23 cellular contexts compared by ENCODE assay signal in genomic region chrX:148593146-148593545, GRCh38.
DNase-seq lines count a peak whose midpoint lies in the region; ATAC-seq and TF ChIP-seq lines count a peak whose summit lies in the region.
"Had no signal": no experiment of that assay in that cellular context is flagged by ENCODE, and none has a peak within 500 bp of the region (broad histone marks: within the 10 kb centered on the region; RNA-seq: fewer than 3 reads in every experiment).

No MANE protein-coding gene starts in this region.

- TF ChIP-seq EP300 in suprapubic skin (IDR thresholded peaks at IDR 0.05), result no peak

- no peaks in the 10 kb centered on the region for H3K9me2 ChIP-seq in OCI-LY7 (ENCODE audit: insufficient read depth, low read length)

- TF ChIP-seq CTCF in HL-60 (IDR thresholded peaks at IDR 0.05; ENCODE audit: insufficient read depth, low read length) (no peak), OCI-LY7 (conservative IDR thresholded peaks at IDR 0.05; ENCODE audit: low read length) (no peak), suprapubic skin (IDR thresholded peaks at IDR 0.05) (no peak)

- no peak overlapping the region for H3K4me3 Mint-ChIP-seq in stimulated activated naive CD8-positive, alpha-beta T cell treated with anti-CD3 and anti-CD28 coated beads, Interleukin-15, amount 100 ng/mL, for 72 hours
- H3K4me3 Mint-ChIP-seq: CD8-positive, alpha-beta T cell; IgD-negative memory B cell had no signal

- no peak overlapping the region for H3K9ac ChIP-seq in BLaER1

- H4K20me1 ChIP-seq in BLaER1 (peaks cover 100% of the 10 kb centered on the region), OCI-LY7 (ENCODE audit: insufficient read depth, low read length) (no peaks in the 10 kb centered on the region; the same call in 1 of the 2 replicates)

- H3K4me2 ChIP-seq in BLaER1, result peak overlapping the region; percentile 16
- peak overlapping the region; percentile 57 for H3K4me2 ChIP-seq in OCI-LY7 (ENCODE audit: low read length)

- H3K4me1 ChIP-seq in BLaER1 (peaks cover 47% of the 10 kb centered on the region), OCI-LY7 (ENCODE audit: insufficient read depth, low read length, poor library complexity, severe bottlenecking) (peaks cover 69% of the 10 kb centered on the region), suprapubic skin (no peaks in the 10 kb centered on the region)
- H3K4me1 ChIP-seq: Caco-2 had no signal

- TF ChIP-seq POLR2A in suprapubic skin (IDR thresholded peaks at IDR 0.05), result no peak

- H3K36me3 ChIP-seq in BLaER1, result peaks cover 48% of the 10 kb centered on the region
- H3K36me3 ChIP-seq in OCI-LY7 (ENCODE audit: insufficient read depth, low read length), result peaks cover 9% of the 10 kb centered on the region
- H3K36me3 ChIP-seq in suprapubic skin, result no peaks in the 10 kb centered on the region

- ATAC-seq in stimulated activated naive CD8-positive, alpha-beta T cell treated with anti-CD3 and anti-CD28 coated beads, Interleukin-15, amount 100 ng/mL, for 72 hours, result no peak
- ATAC-seq: CD8-positive, alpha-beta T cell had no signal

- intact Hi-C loops in OCI-LY7 (cut with micrococcal nuclease; ENCODE audit: unreplicated experiment), result no loop called here

- H3K27me3 ChIP-seq in BLaER1 (no peaks in the 10 kb centered on the region), HL-60 (ENCODE audit: insufficient read depth, poor library complexity, severe bottlenecking) (no peaks in the 10 kb centered on the region), suprapubic skin (no peaks in the 10 kb centered on the region)

- H3K27me3 Mint-ChIP-seq in stimulated activated naive CD8-positive, alpha-beta T cell treated with anti-CD3 and anti-CD28 coated beads, Interleukin-15, amount 100 ng/mL, for 72 hours, result no peaks in the 10 kb centered on the region
- H3K27me3 Mint-ChIP-seq: IgD-negative memory B cell had no signal

- H3K9me3 Mint-ChIP-seq in stimulated activated naive CD8-positive, alpha-beta T cell treated with anti-CD3 and anti-CD28 coated beads, Interleukin-15, amount 100 ng/mL, for 72 hours, result no peaks in the 10 kb centered on the region
- H3K9me3 Mint-ChIP-seq: CD8-positive, alpha-beta T cell; IgD-negative memory B cell had no signal

- BruUV-seq in OCI-LY7 (replicated peaks; lab: Mats Ljungman, UMichigan), result no TSS peak

- H3K27ac ChIP-seq in BLaER1, result no peak overlapping the region
- H3K27ac ChIP-seq in HL-60 (replicated peaks), result peak overlapping the region; percentile 53
- H3K27ac ChIP-seq in OCI-LY7 (ENCODE audit: low read depth, low read length, poor library complexity, severe bottlenecking), result peak overlapping the region; percentile 47
- no peak overlapping the region for H3K27ac ChIP-seq in suprapubic skin
- H3K27ac ChIP-seq in substantia nigra (ENCODE audit: low read depth, low read length, poor library complexity, severe bottlenecking), result no peak overlapping the region

- WGBS in suprapubic skin, result 70% methylated on average over 2 of the region's 2 CpGs

- H3K4me3 ChIP-seq in BLaER1 (no peak overlapping the region), HL-60 (replicated peaks; ENCODE audit: insufficient read depth, low read length) (no peak overlapping the region), OCI-LY7 (ENCODE audit: low read depth, low read length, poor library complexity, severe bottlenecking) (peak overlapping the region; percentile 8), suprapubic skin (no peak overlapping the region)

- peaks cover 96% of the 10 kb centered on the region for H3K79me2 ChIP-seq in OCI-LY7 (ENCODE audit: insufficient read depth, low read depth, low read length)

- no peak overlapping the region for H3K27ac Mint-ChIP-seq in stimulated activated naive CD8-positive, alpha-beta T cell treated with anti-CD3 and anti-CD28 coated beads, Interleukin-15, amount 100 ng/mL, for 72 hours
- H3K27ac Mint-ChIP-seq: CD8-positive, alpha-beta T cell; IgD-negative memory B cell had no signal

- CTCF ChIA-PET in OCI-LY7 (lab: Charles Lee; ENCODE audit: unreplicated experiment), result no interaction called here

- H3K9me3 ChIP-seq in BLaER1, result peaks cover 36% of the 10 kb centered on the region
- H3K9me3 ChIP-seq in OCI-LY7 (ENCODE audit: low read length), result no peaks in the 10 kb centered on the region
- no peaks in the 10 kb centered on the region for H3K9me3 ChIP-seq in suprapubic skin
- H3K9me3 ChIP-seq: Caco-2 had no signal

- DNase-seq in HL-60 (ENCODE audit: low read depth in 1 of 2, low spot score in 1 of 2) (peak in 1 of 2 experiments; percentile 23), OCI-LY7 (ENCODE audit: low spot score) (peak; percentile 59), germinal center (ENCODE audit: low spot score) (peak; percentile 3), suprapubic skin (ENCODE audit: low spot score in 2 of 2) (no peak), substantia nigra (lab: John Stamatoyannopoulos, UW) (no peak)
- DNase-seq in stimulated activated naive CD8-positive, alpha-beta T cell treated with anti-CD3 and anti-CD28 coated beads, Interleukin-15, amount 100 ng/mL, for 72 hours, result no peak
- DNase-seq: C1 segment of cervical spinal cord; Caco-2; CD8-positive, alpha-beta T cell; GF-D8; HCEC 1CT; NCI-H1048; NCI-H1436; NCI-H187 treated with DMSO at 0.1 percent for 48 hours; NCI-H2107; NCI-H446; NCI-H524 treated with DMSO at 0.1 percent for 48 hours; NCI-H774; RPMI8226; SHP77; T-helper 1 cell had no signal

- POLR2A ChIA-PET in OCI-LY7 (lab: Charles Lee), result interaction anchor here (0.6 to 4.7 kb wide), 10 partner anchors 10 to 225 kb away, joined by 3 to 24 read pairs (median 3); no protein-coding TSS in a partner anchor

- H3K4me1 Mint-ChIP-seq in stimulated activated naive CD8-positive, alpha-beta T cell treated with anti-CD3 and anti-CD28 coated beads, Interleukin-15, amount 100 ng/mL, for 72 hours, result no peaks in the 10 kb centered on the region

- H2AFZ ChIP-seq in OCI-LY7 (ENCODE audit: low read length), result no peak overlapping the region

Comparison
In these comparisons a context has a peak if more than half of its experiments do, and no peak if none do; other contexts are left out.
1. H3K27ac ChIP-seq: peak in HL-60 (single experiment) and OCI-LY7 (single experiment); none in BLaER1 (single experiment), suprapubic skin (single experiment) and substantia nigra (single experiment).
2. DNase-seq: peak in OCI-LY7 (single experiment) and germinal center (single experiment); none in stimulated activated naive CD8-positive, alpha-beta T cell treated with anti-CD3 and anti-CD28 coated beads, Interleukin-15, amount 100 ng/mL, for 72 hours (0 of 2), suprapubic skin (0 of 2) and substantia nigra (0 of 49).